21 cellular contexts compared by ENCODE assay signal in genomic region chr11:68116126-68116525, GRCh38.
"Had no signal": no experiment of that assay in that cellular context is flagged by ENCODE, and none has a peak within 500 bp of the region (broad histone marks: within the 10 kb centered on the region; RNA-seq: fewer than 3 reads in every experiment).

No MANE protein-coding gene starts in this region.

- H3K9me3 ChIP-seq: tibial artery, vagina had no signal

- H3K27ac ChIP-seq: brain microvascular endothelial cell, parathyroid adenoma, tibial artery, vagina had no signal

- H3K4me1 ChIP-seq: parathyroid adenoma had no signal

- H3K4me1 Mint-ChIP-seq: activated T-helper 17 cell treated with anti-CD3 and anti-CD28 coated beads, Interleukin-2, amount 50 U/mL, for 72 hours had no signal

- H3K27me3 Mint-ChIP-seq: activated CD4-positive, alpha-beta T cell treated with anti-CD3 and anti-CD28 coated beads, Interleukin-2, amount 10 ng/mL, durations not matched to agents 24 days and 14 days; activated CD8-positive, alpha-beta T cell treated with anti-CD3 and anti-CD28 coated beads for 36 hours; activated naive CD8-positive, alpha-beta T cell treated with anti-CD3 and anti-CD28 coated beads, Interleukin-2, amount 50 U/mL, for 24 hours; activated T-helper 17 cell treated with anti-CD3 and anti-CD28 coated beads, Interleukin-2, amount 50 U/mL, for 72 hours; central memory CD8-positive, alpha-beta T cell; memory B cell; naive thymus-derived CD8-positive, alpha-beta T cell; T-cell had no signal

- H2AFZ ChIP-seq: parathyroid adenoma had no signal

- H3K9me3 Mint-ChIP-seq: activated CD4-positive, alpha-beta T cell treated with anti-CD3 and anti-CD28 coated beads, Interleukin-2, amount 10 ng/mL, durations not matched to agents 24 days and 14 days; activated CD8-positive, alpha-beta T cell treated with anti-CD3 and anti-CD28 coated beads for 36 hours; activated naive CD4-positive, alpha-beta T cell treated with anti-CD3 and anti-CD28 coated beads, Interleukin-2, amount 10 ng/mL, durations not matched to agents 7 days and 5 days; activated naive CD8-positive, alpha-beta T cell treated with anti-CD3 and anti-CD28 coated beads, Interleukin-2, amount 50 U/mL, for 24 hours; activated T-helper 17 cell treated with anti-CD3 and anti-CD28 coated beads, Interleukin-2, amount 50 U/mL, for 72 hours; central memory CD8-positive, alpha-beta T cell; memory B cell; naive thymus-derived CD8-positive, alpha-beta T cell; T-cell had no signal

- H3K4me3 Mint-ChIP-seq: activated CD4-positive, alpha-beta T cell treated with anti-CD3 and anti-CD28 coated beads, Interleukin-2, amount 10 ng/mL, durations not matched to agents 24 days and 14 days; activated CD8-positive, alpha-beta T cell treated with anti-CD3 and anti-CD28 coated beads for 36 hours; activated naive CD4-positive, alpha-beta T cell treated with anti-CD3 and anti-CD28 coated beads, Interleukin-2, amount 10 ng/mL, durations not matched to agents 7 days and 5 days; activated naive CD8-positive, alpha-beta T cell treated with anti-CD3 and anti-CD28 coated beads, Interleukin-2, amount 50 U/mL, for 24 hours; activated T-helper 17 cell treated with anti-CD3 and anti-CD28 coated beads, Interleukin-2, amount 50 U/mL, for 72 hours; central memory CD8-positive, alpha-beta T cell; memory B cell; naive thymus-derived CD8-positive, alpha-beta T cell; T-cell had no signal

- H3K27me3 ChIP-seq: brain microvascular endothelial cell, tibial artery, vagina had no signal

- H3K36me3 Mint-ChIP-seq: activated naive CD4-positive, alpha-beta T cell treated with anti-CD3 and anti-CD28 coated beads, Interleukin-2, amount 10 ng/mL, durations not matched to agents 7 days and 5 days; memory B cell; T-cell had no signal

- H3K4me3 ChIP-seq: tibial artery, vagina had no signal

- H3K36me3 ChIP-seq: brain microvascular endothelial cell, tibial artery, vagina had no signal

- H3K27ac Mint-ChIP-seq: activated CD4-positive, alpha-beta T cell treated with anti-CD3 and anti-CD28 coated beads, Interleukin-2, amount 10 ng/mL, durations not matched to agents 24 days and 14 days; activated CD8-positive, alpha-beta T cell treated with anti-CD3 and anti-CD28 coated beads for 36 hours; activated naive CD4-positive, alpha-beta T cell treated with anti-CD3 and anti-CD28 coated beads, Interleukin-2, amount 10 ng/mL, durations not matched to agents 7 days and 5 days; activated naive CD8-positive, alpha-beta T cell treated with anti-CD3 and anti-CD28 coated beads, Interleukin-2, amount 50 U/mL, for 24 hours; activated T-helper 17 cell treated with anti-CD3 and anti-CD28 coated beads, Interleukin-2, amount 50 U/mL, for 72 hours; memory B cell; T-cell had no signal

- ATAC-seq: activated CD8-positive, alpha-beta T cell treated with anti-CD3 and anti-CD28 coated beads for 36 hours; activated naive CD8-positive, alpha-beta T cell treated with anti-CD3 and anti-CD28 coated beads, Interleukin-2, amount 50 U/mL, for 24 hours; activated T-helper 17 cell treated with anti-CD3 and anti-CD28 coated beads, Interleukin-2, amount 50 U/mL, for 72 hours; naive thymus-derived CD8-positive, alpha-beta T cell; T-cell had no signal

- DNase-seq: activated CD4-positive, alpha-beta T cell treated with anti-CD3 and anti-CD28 coated beads, Interleukin-2, amount 10 ng/mL, durations not matched to agents 24 days and 14 days; activated CD8-positive, alpha-beta T cell treated with anti-CD3 and anti-CD28 coated beads for 36 hours; activated naive CD4-positive, alpha-beta T cell treated with anti-CD3 and anti-CD28 coated beads, Interleukin-2, amount 10 ng/mL, durations not matched to agents 7 days and 5 days; activated naive CD8-positive, alpha-beta T cell treated with anti-CD3 and anti-CD28 coated beads, Interleukin-2, amount 50 U/mL, for 24 hours; activated T-cell treated with anti-CD3 and anti-CD28 coated beads, Interleukin-2, amount 50 U/mL, for 1 hour; aorta; brain microvascular endothelial cell; cortex of kidney; effector CD4-positive, alpha-beta T cell; naive thymus-derived CD8-positive, alpha-beta T cell; stimulated activated CD4-positive, alpha-beta T cell treated with anti-CD3 and anti-CD28 coated beads, Interleukin-2, amount 100 ng/mL, for 24 hours; stimulated activated naive CD4-positive, alpha-beta T cell treated with Interleukin-2 at 50 U/mL for 16 hours; substantia nigra; T-cell; T-helper 9 cell; tibial artery had no signal
